In the genomic region with DNA sequence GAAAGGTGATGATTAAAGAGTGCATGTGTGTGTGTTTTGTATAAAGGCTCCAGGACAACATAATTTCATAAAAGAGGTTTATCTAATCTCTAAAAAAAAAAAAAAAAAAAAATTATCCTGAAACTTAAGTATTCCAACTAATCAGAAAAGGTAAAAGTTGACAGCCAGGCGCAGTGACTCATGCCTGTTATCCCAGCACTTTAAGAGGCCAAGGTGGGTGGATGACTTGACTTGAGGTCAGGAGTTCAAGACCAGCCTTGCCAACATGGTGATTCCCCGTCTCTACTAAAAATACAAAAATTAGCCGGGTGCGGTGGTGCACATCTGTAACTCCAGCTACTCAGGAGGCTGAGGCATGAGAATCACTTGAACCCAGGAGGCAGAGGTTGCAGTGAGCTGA, we compare ENCODE assay signal across 28 cellular contexts.
"Had no signal": no experiment of that assay in that cellular context is flagged by ENCODE, and none has a peak within 500 bp of the region (broad histone marks: within the 10 kb centered on the region; RNA-seq: fewer than 3 reads in every experiment).

No MANE protein-coding gene starts in this region.

- H3K4me3 Mint-ChIP-seq: activated B cell treated with CpG ODN at 0.5 μM for 24 hours; activated CD8-positive, alpha-beta T cell treated with anti-CD3 and anti-CD28 coated beads for 36 hours; activated naive CD8-positive, alpha-beta T cell; activated T-cell treated with anti-CD3 and anti-CD28 coated beads, Interleukin-2, amount 50 U/mL, for 4 hours; activated T-helper 17 cell treated with anti-CD3 and anti-CD28 coated beads, Interleukin-2, amount 50 U/mL, for 72 hours; T-helper 17 cell; T-helper 2 cell treated with Interferon-gamma antibody and Interleukin-4, amounts not matched to agents 5 μg/mL and 100 μg/mL, for 36 hours had no signal

- H3K9me3 ChIP-seq: gastroesophageal sphincter had no signal

- H3K27me3 Mint-ChIP-seq: activated B cell treated with CpG ODN at 0.5 μM for 24 hours; activated CD8-positive, alpha-beta T cell treated with anti-CD3 and anti-CD28 coated beads for 36 hours; activated naive CD8-positive, alpha-beta T cell; activated T-helper 17 cell treated with anti-CD3 and anti-CD28 coated beads, Interleukin-2, amount 50 U/mL, for 72 hours; T-helper 17 cell had no signal

- H3K27ac ChIP-seq: brain microvascular endothelial cell, epithelial cell of prostate, esophagus squamous epithelium, gastroesophageal sphincter, heart right ventricle, WERI-Rb-1 had no signal

- H3K27ac Mint-ChIP-seq: activated B cell treated with CpG ODN at 0.5 μM for 24 hours; activated CD8-positive, alpha-beta T cell treated with anti-CD3 and anti-CD28 coated beads for 36 hours; activated naive CD8-positive, alpha-beta T cell; activated T-helper 17 cell treated with anti-CD3 and anti-CD28 coated beads, Interleukin-2, amount 50 U/mL, for 72 hours; T-helper 17 cell; T-helper 2 cell treated with Interferon-gamma antibody and Interleukin-4, amounts not matched to agents 5 μg/mL and 100 μg/mL, for 36 hours had no signal

- DNase-seq: activated B cell treated with CpG ODN at 0.5 μM for 24 hours; activated CD4-positive, alpha-beta T cell treated with anti-CD3 and anti-CD28 coated beads for 48 hours; activated CD4-positive, alpha-beta T cell treated with anti-CD3 and anti-CD28 coated beads, Interleukin-2, amount 50 U/mL, for 1 hour; activated CD4-positive, alpha-beta T cell treated with anti-CD3 and anti-CD28 coated beads, Interleukin-2, amount 50 U/mL, for 48 hours; activated CD8-positive, alpha-beta memory T cell treated with anti-CD3 and anti-CD28 coated beads for 24 hours; activated CD8-positive, alpha-beta T cell treated with anti-CD3 and anti-CD28 coated beads for 36 hours; activated effector memory CD4-positive, alpha-beta T cell treated with Interleukin-2 at 50 U/mL for 16 hours; activated gamma-delta T cell treated with Interleukin-2 at 50 U/mL for 16 hours; activated naive CD4-positive, alpha-beta T cell treated with anti-CD3 and anti-CD28 coated beads, Interleukin-2, amount 50 U/mL, for 16 hours; activated naive CD4-positive, alpha-beta T cell treated with Interleukin-2 at 50 U/mL for 16 hours; activated T-cell treated with anti-CD3 and anti-CD28 coated beads, Interleukin-2, amount 50 U/mL, for 4 hours; amniotic stem cell; anterior cingulate cortex; brain microvascular endothelial cell; cortex of kidney; dermis blood vessel endothelial cell; effector CD4-positive, alpha-beta T cell; esophagus squamous epithelium; foreskin melanocyte; heart right ventricle; T-helper 17 cell; T1000; WERI-Rb-1 had no signal

- H3K36me3 ChIP-seq: brain microvascular endothelial cell, esophagus squamous epithelium, gastroesophageal sphincter, heart right ventricle, WERI-Rb-1 had no signal

- H3K4me1 ChIP-seq: esophagus squamous epithelium, gastroesophageal sphincter, heart right ventricle had no signal

- H3K4me3 ChIP-seq: esophagus squamous epithelium, gastroesophageal sphincter, heart right ventricle had no signal

- H3K4me1 Mint-ChIP-seq: activated B cell treated with CpG ODN at 0.5 μM for 24 hours; activated T-helper 17 cell treated with anti-CD3 and anti-CD28 coated beads, Interleukin-2, amount 50 U/mL, for 72 hours; T-helper 17 cell had no signal

- H3K27me3 ChIP-seq: brain microvascular endothelial cell, esophagus squamous epithelium, gastroesophageal sphincter, heart right ventricle had no signal

- H3K36me3 Mint-ChIP-seq: activated naive CD8-positive, alpha-beta T cell had no signal
